ENCODE assay signal across 1 cellular context in genomic region chr3:184448321-184449160, GRCh38.
TF ChIP-seq lines count a peak whose summit lies in the region.

No MANE protein-coding gene starts in this region.

TF ChIP-seq in HEK293, 187 proteins besides CTCF, POLR2A, EP300 and RAD21 (continued from another document):
- TF ChIP-seq ZNF518A (tag by site-specific recombination; conservative IDR thresholded peaks at IDR 0.05; ENCODE audit: low read depth): no peak
- no peak for TF ChIP-seq MZF1 (tag by site-specific recombination; IDR thresholded peaks at IDR 0.05; ENCODE audit: borderline replicate concordance)
- 0 out of 2 replicates have a peak, but pooled peaks have one; percentile 24 for TF ChIP-seq ZNF660 (tag by site-specific recombination; IDR thresholded peaks at IDR 0.05)
- TF ChIP-seq OSR2 (tag by site-specific recombination; IDR thresholded peaks at IDR 0.05): no peak; the same call in 1 of the 2 replicates
- no peak for TF ChIP-seq ZNF549 (tag by site-specific recombination; IDR thresholded peaks at IDR 0.05)
- no peak for TF ChIP-seq REST (tag by site-specific recombination; IDR thresholded peaks at IDR 0.05)
- peak; percentile 87 for TF ChIP-seq PRDM1 (tag by site-specific recombination; IDR thresholded peaks at IDR 0.05)
- TF ChIP-seq ZFP37 (tag by site-specific recombination; IDR thresholded peaks at IDR 0.05): 0 out of 2 replicates have a peak, but pooled peaks have one; percentile 25
- 0 out of 2 replicates have a peak, but pooled peaks have one; percentile 22 for TF ChIP-seq PRDM4 (tag by site-specific recombination; IDR thresholded peaks at IDR 0.05)
- TF ChIP-seq IKZF3 (tag by site-specific recombination; IDR thresholded peaks at IDR 0.05): no peak
- no peak for TF ChIP-seq ZNF37A (tag by site-specific recombination; IDR thresholded peaks at IDR 0.05)
- TF ChIP-seq ZNF704 (tag by site-specific recombination; IDR thresholded peaks at IDR 0.05): no peak
- 0 out of 2 replicates have a peak, but pooled peaks have one; percentile 26 for TF ChIP-seq SP7 (tag by site-specific recombination; IDR thresholded peaks at IDR 0.05)
- peak; percentile 51 for TF ChIP-seq ZNF366 (tag by site-specific recombination; conservative IDR thresholded peaks at IDR 0.05)
- TF ChIP-seq ZNF692 (tag by site-specific recombination; IDR thresholded peaks at IDR 0.05): 0 out of 2 replicates have a peak, but pooled peaks have one; percentile 26
- TF ChIP-seq ZNF791 (tag by site-specific recombination; IDR thresholded peaks at IDR 0.05): no peak
- TF ChIP-seq GLIS1 (tag by site-specific recombination; IDR thresholded peaks at IDR 0.05): no peak
- no peak for TF ChIP-seq SP3 (tag by site-specific recombination; IDR thresholded peaks at IDR 0.05)
- TF ChIP-seq ZNF548 (tag by site-specific recombination; IDR thresholded peaks at IDR 0.05): no peak
- TF ChIP-seq ZBTB48 (tag by site-specific recombination; IDR thresholded peaks at IDR 0.05): no peak
- TF ChIP-seq ZBTB8A (tag by site-specific recombination; IDR thresholded peaks at IDR 0.05): no peak
- no peak for TF ChIP-seq PRDM10 (tag by site-specific recombination; IDR thresholded peaks at IDR 0.05)
- TF ChIP-seq ZFHX2 (tag by site-specific recombination; conservative IDR thresholded peaks at IDR 0.05): no peak
- no peak for TF ChIP-seq ZNF501 (tag by site-specific recombination; IDR thresholded peaks at IDR 0.05)
- no peak for TF ChIP-seq ZNF473 (tag by site-specific recombination; IDR thresholded peaks at IDR 0.05)
